Comparison of ENCODE assay signal across 18 cellular contexts in genomic region chr13:93951153-93951552, GRCh38.
DNase-seq lines count a peak whose midpoint lies in the region; ATAC-seq, FAIRE-seq and TF ChIP-seq lines count a peak whose summit lies in the region.
"Had no signal": no experiment of that assay in that cellular context is flagged by ENCODE, and none has a peak within 500 bp of the region (broad histone marks: within the 10 kb centered on the region; RNA-seq: fewer than 3 reads in every experiment).

No MANE protein-coding gene starts in this region.

- H3K36me3 Mint-ChIP-seq in T-helper 17 cell (ENCODE audit: low read depth): no peaks in the 10 kb centered on the region
- H3K36me3 Mint-ChIP-seq: brain; naive thymus-derived CD8-positive, alpha-beta T cell had no signal

- FAIRE-seq in A204.1 (lab: Jason Lieb, UNC) (peak; percentile 61), D721Med (lab: Jason Lieb, UNC) (no peak)

- no peaks in the 10 kb centered on the region for H3K9me3 ChIP-seq in T-helper 17 cell (ENCODE audit: control insufficient read depth, low read length, poor library complexity, severe bottlenecking)
- H3K9me3 ChIP-seq: upper lobe of left lung had no signal

- H3K4me3 ChIP-seq in epithelial cell of proximal tubule (ENCODE audit: low read depth, low read length): no peak overlapping the region
- H3K4me3 ChIP-seq: skin epidermis, upper lobe of left lung had no signal

- intact Hi-C loops in posterior cingulate gyrus (cut with DNase I): no loop called here

- H3K27me3 Mint-ChIP-seq in T-helper 17 cell: no peaks in the 10 kb centered on the region

- DNase-seq in D721Med (ENCODE audit: insufficient read length, low spot score) (no peak), NCI-H2171 (lab: John Stamatoyannopoulos, UW) (peak; percentile 27), epithelial cell of proximal tubule (ENCODE audit: low read depth) (no peak), T-helper 17 cell (no peak), posterior cingulate gyrus (no peak), erythroblast (lab: John Stamatoyannopoulos, UW) (no peak)
- DNase-seq: activated CD4-positive, CD25-positive, alpha-beta regulatory T cell; activated T-cell treated with anti-CD3 and anti-CD28 coated beads, Interleukin-2, amount 50 U/mL, for 1 hour; Calu3; islet precursor cell; naive thymus-derived CD8-positive, alpha-beta T cell; NCI-H2029 treated with DMSO at 0.1 percent for 48 hours; Right ventricle myocardium superior; upper lobe of left lung had no signal

- no peak for TF ChIP-seq POLR2A in erythroblast (IDR thresholded peaks at IDR 0.05; ENCODE audit: low read length)

- no peak for ATAC-seq in T-helper 17 cell
- no peak for ATAC-seq in GM18870 (IDR thresholded peaks at IDR 0.05; ENCODE audit: unreplicated experiment)
- ATAC-seq: naive thymus-derived CD8-positive, alpha-beta T cell had no signal

- no peaks in the 10 kb centered on the region for H3K4me1 Mint-ChIP-seq in T-helper 17 cell

- no peak overlapping the region for H3K4me3 Mint-ChIP-seq in T-helper 17 cell
- H3K4me3 Mint-ChIP-seq: brain; naive thymus-derived CD8-positive, alpha-beta T cell had no signal

- TF ChIP-seq CTCF in D721Med (IDR thresholded peaks at IDR 0.05; ENCODE audit: insufficient read depth, missing control alignments): peak; percentile 23
- peak; percentile 50 for TF ChIP-seq CTCF in epithelial cell of proximal tubule (conservative IDR thresholded peaks at IDR 0.05; ENCODE audit: low read depth, low read length)

- no peak overlapping the region for H3K27ac Mint-ChIP-seq in T-helper 17 cell
- H3K27ac Mint-ChIP-seq: brain; naive thymus-derived CD8-positive, alpha-beta T cell had no signal
